Comparison of ENCODE assay signal across 21 cellular contexts in genomic region chr15:85029221-85029620, GRCh38.
"Had no signal": no experiment of that assay in that cellular context is flagged by ENCODE, and none has a peak within 500 bp of the region (broad histone marks: within the 10 kb centered on the region; RNA-seq: fewer than 3 reads in every experiment).

No MANE protein-coding gene starts in this region.

- H3K36me3 ChIP-seq: adrenal gland, suprapubic skin had no signal

- H3K4me3 Mint-ChIP-seq: activated naive CD4-positive, alpha-beta T cell treated with anti-CD3 and anti-CD28 coated beads, Interleukin-2, amount 50 U/mL, for 24 hours; dendritic cell treated with granulocyte-macrophage colony-stimulating factor and Interleukin-4, amounts not matched to agents 40 ng/mL and 50 ng/mL, for 4 days; type B pancreatic cell had no signal

- H3K9me3 Mint-ChIP-seq: activated naive CD4-positive, alpha-beta T cell treated with anti-CD3 and anti-CD28 coated beads, Interleukin-2, amount 50 U/mL, for 24 hours; dendritic cell treated with granulocyte-macrophage colony-stimulating factor and Interleukin-4, amounts not matched to agents 40 ng/mL and 50 ng/mL, for 4 days; type B pancreatic cell had no signal

- H3K27me3 Mint-ChIP-seq: activated naive CD4-positive, alpha-beta T cell treated with anti-CD3 and anti-CD28 coated beads, Interleukin-2, amount 50 U/mL, for 24 hours; dendritic cell treated with granulocyte-macrophage colony-stimulating factor and Interleukin-4, amounts not matched to agents 40 ng/mL and 50 ng/mL, for 4 days; progenitor cell of endocrine pancreas; type B pancreatic cell had no signal

- H3K4me3 ChIP-seq: adrenal gland, lung, suprapubic skin had no signal

- H3K9me3 ChIP-seq: adrenal gland, suprapubic skin had no signal

- ATAC-seq: left cardiac atrium had no signal

- H3K36me3 Mint-ChIP-seq: activated naive CD4-positive, alpha-beta T cell treated with anti-CD3 and anti-CD28 coated beads, Interleukin-2, amount 50 U/mL, for 24 hours had no signal

- H3K27ac Mint-ChIP-seq: activated naive CD4-positive, alpha-beta T cell treated with anti-CD3 and anti-CD28 coated beads, Interleukin-2, amount 50 U/mL, for 24 hours; progenitor cell of endocrine pancreas had no signal

- H3K27me3 ChIP-seq: adrenal gland, suprapubic skin had no signal

- DNase-seq: activated CD4-positive, alpha-beta T cell treated with anti-CD3 and anti-CD28 coated beads, Interleukin-2, amount 50 U/mL, for 1 hour; activated CD8-positive, alpha-beta memory T cell treated with anti-CD3 and anti-CD28 coated beads for 24 hours; activated CD8-positive, alpha-beta memory T cell treated with anti-CD3 and anti-CD28 coated beads, Interleukin-2, amount 50 U/mL, for 48 hours; activated gamma-delta T cell; activated T-cell treated with anti-CD3 and anti-CD28 coated beads, Interleukin-2, amount 50 U/mL, for 48 hours; adrenal gland; effector memory CD4-positive, alpha-beta T cell; foreskin fibroblast; left cardiac atrium; occipital lobe; stimulated activated CD4-positive, alpha-beta T cell treated with anti-CD3 and anti-CD28 coated beads, Interleukin-12 subunit alpha, Interleukin-12 subunit beta, amount 100 ng/mL, for 4 hours; stimulated activated CD4-positive, alpha-beta T cell treated with anti-CD3 and anti-CD28 coated beads, Interleukin-1b, Interleukin-23, amount 100 ng/mL, for 48 hours; stimulated activated CD8-positive, alpha-beta memory T cell treated with anti-CD3 and anti-CD28 coated beads, Interleukin-4, amount 100 ng/mL, for 48 hours; stimulated activated naive CD4-positive, alpha-beta T cell; T-helper 1 cell had no signal

- H3K27ac ChIP-seq: suprapubic skin had no signal
